In the genomic region with DNA sequence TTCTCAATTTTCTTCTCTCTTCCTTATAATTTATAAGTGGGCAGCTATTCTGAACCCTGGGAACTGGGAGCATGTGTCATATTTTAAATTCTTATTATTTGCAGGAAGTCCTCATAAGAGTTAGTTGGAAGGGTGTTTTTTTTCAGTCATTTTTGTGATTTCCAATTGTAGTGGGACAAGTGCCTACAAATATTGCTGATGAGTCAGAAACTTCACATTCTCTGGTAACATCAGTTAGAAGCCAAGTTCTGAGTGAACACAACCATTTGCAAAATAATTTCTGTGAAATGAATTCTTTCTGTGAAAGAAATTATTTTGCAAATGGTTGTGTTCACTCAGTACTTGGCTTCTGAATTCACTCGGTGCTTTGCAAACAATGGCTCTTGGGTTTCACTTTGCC, we compare ENCODE assay signal across 23 cellular contexts. TPM values are rescaled to one million over a fixed set of nuclear protein-coding genes. Genes with fewer than 3 reads are reported as not detected.
"Had no signal": no experiment of that assay in that cellular context is flagged by ENCODE, and none has a peak within 500 bp of the region (broad histone marks: within the 10 kb centered on the region; RNA-seq: fewer than 3 reads in every experiment).

No MANE protein-coding gene starts in this region.

- H3K9me3 ChIP-seq: SJSA1 had no signal

- DNase-seq: Kasumi-1, MM.1S, NCI-H1092 treated with DMSO at 0.1 percent for 48 hours, NCI-H1436, NCI-H187, NCI-H2029, NCI-H2081 treated with DMSO at 0.1 percent for 48 hours, NCI-H2171 treated with DMSO at 0.1 percent for 48 hours, NCI-H2227 treated with DMSO at 0.1 percent for 48 hours, NCI-H524, NCI-H526 treated with DMSO at 0.1 percent for 48 hours, NCI-H748 treated with DMSO at 0.1 percent for 48 hours, Right ventricle myocardium superior, RPMI8226, SIG-M5 had no signal

- H3K4me1 ChIP-seq: SJSA1 had no signal

- H3K9ac ChIP-seq: KMS-11 had no signal

- FAIRE-seq: HTR-8/SVneo, RCC 7860 had no signal

- H3K27ac ChIP-seq: HL-60, KMS-11, SJSA1, SK-N-MC had no signal

- H3K4me3 ChIP-seq: SJSA1, SK-N-MC had no signal

- H3K36me3 ChIP-seq: SJSA1 had no signal

- H3K4me2 ChIP-seq: KMS-11 had no signal

- H3K27me3 ChIP-seq: SJSA1 had no signal

RNA-seq across cellular contexts. Expression of a gene that starts 20.8 kb away (rescaled TPM):
- total RNA-seq: M059J, NCI-H460, SJSA1 had no signal
